Comparison of ENCODE assay signal across 8 cellular contexts in the genomic region with DNA sequence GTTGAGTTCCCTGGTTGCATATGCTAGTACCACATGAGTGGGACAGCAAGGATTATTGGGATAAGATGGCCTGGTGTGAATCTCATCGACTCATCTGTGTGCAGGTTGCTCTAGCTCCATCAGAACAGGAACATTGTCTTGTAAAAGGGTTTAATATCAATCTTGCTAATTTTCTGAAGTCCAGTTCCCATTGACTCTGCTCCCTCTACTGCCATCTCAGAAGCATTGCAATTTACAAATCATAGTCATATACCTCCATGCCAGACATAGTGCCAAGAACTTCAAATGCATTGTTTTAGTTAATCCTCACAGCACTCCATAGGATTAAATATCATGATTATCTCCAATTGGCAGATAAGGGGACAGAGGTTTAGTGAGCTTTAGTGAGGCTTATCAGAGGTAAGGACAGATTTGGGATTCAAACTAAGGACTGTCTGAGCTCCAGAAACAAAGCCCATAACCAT. TPM values are rescaled to one million over a fixed set of nuclear protein-coding genes. Genes with fewer than 3 reads are reported as not detected.
DNase-seq lines count a peak whose midpoint lies in the region; ATAC-seq, FAIRE-seq and TF ChIP-seq lines count a peak whose summit lies in the region.

No MANE protein-coding gene starts in this region.

- no peaks in the 10 kb centered on the region for H3K36me3 ChIP-seq in K562 (ENCODE audit: control insufficient read depth, insufficient read depth, low read length)
- H3K36me3 ChIP-seq in liver (ENCODE audit: control insufficient read depth in 4 of 4, insufficient read depth in 3 of 4, low read depth in 1 of 4, low read length in 3 of 4): no peaks in the 10 kb centered on the region

- no peak overlapping the region for H2AFZ ChIP-seq in K562 (ENCODE audit: low read depth, low read length)

- no peak for TF ChIP-seq EP300 in K562 (IDR thresholded peaks at IDR 0.05; ENCODE audit: low read length)

- no peaks in the 10 kb centered on the region for H3K36me3 Mint-ChIP-seq in stimulated activated naive CD8-positive, alpha-beta T cell treated with anti-CD3 and anti-CD28 coated beads, Interleukin-15, Interleukin-2, amounts not matched to agents 100 ng/mL and 50 ng/mL, for 24 hours (ENCODE audit: low read depth)

- POLR2A ChIA-PET in K562 (lab: Yijun Ruan, JAX): interaction anchor here (0.6 kb wide), 1 partner anchor 396 kb away, joined by 3 read pairs; no protein-coding TSS in a partner anchor

- in situ Hi-C loops in K562 (cut with MboI): no loop called here

- H3K4me1 ChIP-seq in K562 (replicated peaks in 1 of 2; ENCODE audit: control insufficient read depth in 2 of 2, insufficient read depth in 2 of 2, low read length in 2 of 2): peaks cover 0 to 2% of the 10 kb centered on the region in 2 experiments; a peak in 2 of 5 replicates
- peaks cover 0 to 8% (median 3%) of the 10 kb centered on the region in 4 donors for H3K4me1 ChIP-seq in liver (ENCODE audit: control insufficient read depth in 4 of 4, insufficient read depth in 4 of 4, low read length in 3 of 4)

- H3K9me3 ChIP-seq in K562 (replicated peaks; ENCODE audit: control insufficient read depth, insufficient read depth, low read depth, low read length) (no peaks in the 10 kb centered on the region), liver (ENCODE audit: control insufficient read depth in 4 of 4, low read length in 3 of 4) (no peaks in the 10 kb centered on the region)

- H3K27me3 Mint-ChIP-seq in stimulated activated naive CD8-positive, alpha-beta T cell treated with anti-CD3 and anti-CD28 coated beads, Interleukin-15, Interleukin-2, amounts not matched to agents 100 ng/mL and 50 ng/mL, for 24 hours: peaks cover 3% of the 10 kb centered on the region

- intact Hi-C loops in K562 (cut with micrococcal nuclease): loop anchor here (1.0 to 5.0 kb wide), 2 partner anchors 103 to 373 kb away; no protein-coding TSS in a partner anchor

- no peaks in the 10 kb centered on the region for H3K79me2 ChIP-seq in K562 (ENCODE audit: control insufficient read depth, insufficient read depth, low read length)

- H3K4me3 ChIP-seq in K562 (no peak overlapping the region), liver (ENCODE audit: low read depth in 1 of 3, low read length in 3 of 3) (no peak overlapping the region)

- H4K20me1 ChIP-seq in K562 (replicated peaks; ENCODE audit: control insufficient read depth, insufficient read depth, low read length): no peaks in the 10 kb centered on the region

- TF ChIP-seq CTCF in K562 (IDR thresholded peaks at IDR 0.05 in 2 of 3, conservative IDR thresholded peaks at IDR 0.05 in 1 of 3; ENCODE audit: insufficient read depth in 2 of 3, low read depth in 1 of 3, low read length in 3 of 3) (peak; percentile 41 to 54 (median 42); a peak in 4 of 6 replicates), liver (IDR thresholded peaks at IDR 0.05; ENCODE audit: low read depth, low read length, missing input control) (peak; percentile 67)

- H3K27me3 ChIP-seq in K562 (ENCODE audit: control insufficient read depth in 2 of 2, insufficient read depth in 2 of 2, low read length in 2 of 2) (peaks cover 0 to 4% of the 10 kb centered on the region in 2 experiments; a peak in 2 of 5 replicates), liver (ENCODE audit: control insufficient read depth in 4 of 4, insufficient read depth in 4 of 4, low read length in 3 of 4) (no peaks in the 10 kb centered on the region)

- no peak overlapping the region for H3K9ac ChIP-seq in K562 (ENCODE audit: insufficient read depth in 1 of 2, low read depth in 2 of 2, low read length in 2 of 2)
- no peak overlapping the region for H3K9ac ChIP-seq in liver (ENCODE audit: low read depth in 1 of 2, low read length in 2 of 2)

- no peak overlapping the region for H3K4me3 Mint-ChIP-seq in stimulated activated naive CD8-positive, alpha-beta T cell treated with anti-CD3 and anti-CD28 coated beads, Interleukin-15, Interleukin-2, amounts not matched to agents 100 ng/mL and 50 ng/mL, for 24 hours

- CTCF ChIA-PET in K562 (lab: Yijun Ruan, JAX; ENCODE audit: low intra/inter-chr PET ratio): no interaction called here

- H3K4me1 Mint-ChIP-seq in stimulated activated naive CD8-positive, alpha-beta T cell treated with anti-CD3 and anti-CD28 coated beads, Interleukin-15, Interleukin-2, amounts not matched to agents 100 ng/mL and 50 ng/mL, for 24 hours (ENCODE audit: low read depth): peaks cover 49% of the 10 kb centered on the region

- FAIRE-seq in K562 (lab: Jason Lieb, UNC): no peak

- no peak for TF ChIP-seq POLR2A in K562 (conservative IDR thresholded peaks at IDR 0.05)

- H3K27ac ChIP-seq in K562 (ENCODE audit: extremely low read depth, low read depth, low read length) (no peak overlapping the region), liver (ENCODE audit: low read depth in 1 of 2, low read length in 2 of 2) (no peak overlapping the region)

- BruUV-seq in K562 (replicated peaks; lab: Mats Ljungman, UMichigan): no TSS peak

- no peak for DNase-seq in stimulated activated naive CD8-positive, alpha-beta T cell treated with anti-CD3 and anti-CD28 coated beads, Interleukin-15, Interleukin-2, amounts not matched to agents 100 U/mL and 50 U/mL, for 24 hours
- DNase-seq in NCI-H526 (lab: John Stamatoyannopoulos, UW) (peak; percentile 10 to 65), K562 (ENCODE audit: extremely low read depth in 1 of 4, low spot score in 3 of 4) (peak in 2 of 4 experiments; percentile 6 to 11), medulla oblongata (ENCODE audit: extremely low spot score) (no peak)

- no peaks in the 10 kb centered on the region for H3K9me3 Mint-ChIP-seq in stimulated activated naive CD8-positive, alpha-beta T cell treated with anti-CD3 and anti-CD28 coated beads, Interleukin-15, Interleukin-2, amounts not matched to agents 100 ng/mL and 50 ng/mL, for 24 hours

- peak overlapping the region; percentile 23 for H3K27ac Mint-ChIP-seq in stimulated activated naive CD8-positive, alpha-beta T cell treated with anti-CD3 and anti-CD28 coated beads, Interleukin-15, Interleukin-2, amounts not matched to agents 100 ng/mL and 50 ng/mL, for 24 hours

- TF ChIP-seq RAD21 in K562 (CRISPR knock-in tag; conservative IDR thresholded peaks at IDR 0.05 in 1 of 2, IDR thresholded peaks at IDR 0.05 in 1 of 2) (peak; percentile 42 to 59), liver (IDR thresholded peaks at IDR 0.05) (peak; percentile 87)

- WGBS in K562 (ENCODE audit: insufficient coverage, low coverage, missing lambda C conversion rate): 0% methylated on average over 1 of the region's 1 CpG
- WGBS in liver: 39% methylated on average over 1 of the region's 1 CpG

- ATAC-seq in stimulated activated naive CD8-positive, alpha-beta T cell treated with anti-CD3 and anti-CD28 coated beads, Interleukin-15, Interleukin-2, amounts not matched to agents 100 U/mL and 50 U/mL, for 24 hours: no peak
- ATAC-seq in HG02759 (IDR thresholded peaks at IDR 0.05; ENCODE audit: unreplicated experiment) (peak; percentile 35), K562 (peak; percentile 64; the same call in 2 of the 3 replicates), HG03457 (IDR thresholded peaks at IDR 0.05; ENCODE audit: unreplicated experiment) (no peak)

- no peaks in the 10 kb centered on the region for H3K9me1 ChIP-seq in K562 (ENCODE audit: control insufficient read depth, insufficient read depth, low read length)

- no peak overlapping the region for H3K4me2 ChIP-seq in K562 (ENCODE audit: insufficient read depth, low read length)

TF ChIP-seq in K562, 482 proteins besides CTCF, POLR2A, EP300 and RAD21 (continues in another document):
- TF ChIP-seq ZKSCAN8 (CRISPR knock-in tag; IDR thresholded peaks at IDR 0.05): no peak
- TF ChIP-seq DDX20 (tag; IDR thresholded peaks at IDR 0.05; ENCODE audit: low read depth): no peak
- no peak for TF ChIP-seq SP2 (IDR thresholded peaks at IDR 0.05; ENCODE audit: extremely low read depth, low read depth, low read length, poor library complexity, severe bottlenecking)
- no peak for TF ChIP-seq BRD9 (IDR thresholded peaks at IDR 0.05; ENCODE audit: low read depth, partially characterized antibody)

TF ChIP-seq in liver, 16 proteins besides CTCF, POLR2A, EP300 and RAD21 (continues in another document):
- TF ChIP-seq EGR1 (IDR thresholded peaks at IDR 0.05; ENCODE audit: low read depth in 2 of 2): no peak
- no peak for TF ChIP-seq JUND (IDR thresholded peaks at IDR 0.05)
- TF ChIP-seq FOXA2 (IDR thresholded peaks at IDR 0.05): no peak
- no peak for TF ChIP-seq SP1 (IDR thresholded peaks at IDR 0.05)
- TF ChIP-seq GABPA (IDR thresholded peaks at IDR 0.05 in 1 of 2, conservative IDR thresholded peaks at IDR 0.05 in 1 of 2): no peak
- no peak for TF ChIP-seq HNF4G (IDR thresholded peaks at IDR 0.05)

RNA-seq across cellular contexts. Expression of a gene that starts 4.8 kb away (rescaled TPM):
- total RNA-seq in K562 (2011; cell fraction: chromatin; rRNA removed; ENCODE audit: low replicate concordance): not detected in 2 replicates
- not detected in 2 replicates for total RNA-seq in K562 (2011; cell fraction: nucleolus; rRNA removed)
- not detected in 2 replicates for total RNA-seq in K562 (2011; cell fraction: nucleoplasm; rRNA removed)
- total RNA-seq in K562 (2014; rRNA removed): not detected in 2 replicates
- not detected in 2 replicates for total RNA-seq in K562 (2014; rRNA removed; fragmentation: Illumina TruSeq; extraction: Trizol)
- total RNA-seq in K562 (2015; rRNA removed; fragmentation: Illumina TruSeq; extraction: Trizol): not detected in 2 replicates
- 0.34 TPM in 1 of 2 replicates, not detected in the other for total RNA-seq in K562 (2021)
- polyA plus RNA-seq in K562 (2011; rRNA removed): 0.06 TPM in 1 of 2 replicates, not detected in the other
- polyA plus RNA-seq in K562 (2011; cell fraction: cytosol; rRNA removed): 0.04 TPM in 1 of 2 replicates, not detected in the other
- not detected in 2 replicates for polyA plus RNA-seq in K562 (2011; cell fraction: nucleus; rRNA removed)
- not detected in 2 replicates for polyA plus RNA-seq in K562 (2012)
- polyA plus RNA-seq in K562 (2014; fragmentation: Illumina TruSeq; extraction: Trizol): not detected in 2 replicates
- under 1 TPM; 0.01 to 0.03 TPM for polyA plus RNA-seq in K562 (2014; fragmentation: Nextera tagmentation; extraction: Ambion mirVana)
- polyA plus RNA-seq in K562 (2014; rRNA removed): not detected in 2 replicates
- not detected in 2 replicates for polyA minus RNA-seq in K562 (2011; rRNA and poly(A)+ RNA removed)
- not detected in 2 replicates for polyA minus RNA-seq in K562 (2011; cell fraction: cytosol; rRNA and poly(A)+ RNA removed)
- 0.27 TPM in 1 of 2 replicates, not detected in the other for polyA minus RNA-seq in K562 (2011; cell fraction: nucleus; rRNA and poly(A)+ RNA removed)
- 1 to 10 TPM; 2.5 to 7.9 TPM for total RNA-seq in liver
- 1 to 10 TPM in 1 of 2 donors, under 1 TPM in 1; 0.85 to 3.8 TPM for polyA plus RNA-seq in liver

Comparison
In these comparisons a context has a peak if more than half of its experiments do, and no peak if none do; other contexts are left out.
1. ATAC-seq: peak in HG02759 (single experiment) and K562 (single experiment); none in stimulated activated naive CD8-positive, alpha-beta T cell treated with anti-CD3 and anti-CD28 coated beads, Interleukin-15, Interleukin-2, amounts not matched to agents 100 U/mL and 50 U/mL, for 24 hours (single experiment) and HG03457 (single experiment).
2. DNase-seq: peak in NCI-H526 (2 of 2); none in stimulated activated naive CD8-positive, alpha-beta T cell treated with anti-CD3 and anti-CD28 coated beads, Interleukin-15, Interleukin-2, amounts not matched to agents 100 U/mL and 50 U/mL, for 24 hours (single experiment) and medulla oblongata (single experiment).